In the genomic region with DNA sequence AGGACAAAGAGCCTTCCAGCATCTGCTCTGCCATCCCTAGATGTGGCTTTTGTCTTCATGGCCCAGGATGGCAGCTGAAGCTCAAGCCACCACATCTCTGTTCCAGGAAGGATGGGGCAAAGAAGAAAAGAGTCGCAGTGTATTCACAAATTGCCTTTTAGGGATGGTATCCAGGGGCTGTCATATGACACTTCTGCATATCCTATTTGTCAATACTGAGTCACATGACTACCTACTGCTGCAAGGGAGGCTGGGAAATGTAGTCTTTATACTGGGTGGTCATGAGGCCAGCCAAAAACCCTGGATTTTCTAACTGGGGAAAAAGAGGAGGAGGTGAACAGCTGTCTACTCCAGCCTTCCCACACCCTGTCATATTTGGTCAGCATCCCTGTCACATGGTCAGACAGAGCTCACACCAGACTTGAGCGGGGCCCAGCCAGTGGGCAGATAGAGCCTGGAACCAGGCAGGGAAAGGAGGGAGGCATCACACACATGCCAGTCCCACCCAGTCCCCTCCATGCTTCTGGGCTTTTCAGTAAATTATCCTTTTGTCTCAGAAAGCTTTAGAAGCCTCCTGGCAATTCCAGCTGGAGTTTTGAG, we compare ENCODE assay signal across 25 cellular contexts. TPM values are rescaled to one million over a fixed set of nuclear protein-coding genes. Genes with fewer than 3 reads are reported as not detected.
DNase-seq lines count a peak whose midpoint lies in the region; ATAC-seq and TF ChIP-seq lines count a peak whose summit lies in the region.
"Had no signal": no experiment of that assay in that cellular context is flagged by ENCODE, and none has a peak within 500 bp of the region (broad histone marks: within the 10 kb centered on the region; RNA-seq: fewer than 3 reads in every experiment).

No MANE protein-coding gene starts in this region.

- H3K23ac ChIP-seq in neuronal stem cell (ENCODE audit: low read depth, low read length, poor library complexity): no peak overlapping the region

- no peak for TF ChIP-seq RAD21 in Ishikawa (IDR thresholded peaks at IDR 0.05; ENCODE audit: low read depth)

- no peak overlapping the region for H2BK120ac ChIP-seq in neuronal stem cell (ENCODE audit: low read depth, low read length)

- intact Hi-C loops in uterus (cut with DNase I; ENCODE audit: low total_unique reads): no loop called here

- POLR2A ChIA-PET in T-cell (lab: Charles Lee): no interaction called here

- H3K4me1 ChIP-seq in neuronal stem cell (ENCODE audit: control insufficient read depth in 2 of 2, insufficient read depth in 1 of 2, low read depth in 1 of 2, low read length in 2 of 2) (peaks cover 10 to 21% of the 10 kb centered on the region in 2 donors), uterus (peaks cover 0 to 4% of the 10 kb centered on the region in 2 donors)
- H3K4me1 ChIP-seq: upper lobe of right lung had no signal

- no peak for TF ChIP-seq POLR2A in uterus (IDR thresholded peaks at IDR 0.05)

- CTCF ChIA-PET in T-cell (lab: Charles Lee): no interaction called here

- H3K36me3 ChIP-seq in neuronal stem cell (replicated peaks in 1 of 2; ENCODE audit: control insufficient read depth in 2 of 2, insufficient read depth in 2 of 2, low read length in 2 of 2): no peaks in the 10 kb centered on the region
- no peaks in the 10 kb centered on the region for H3K36me3 ChIP-seq in uterus
- H3K36me3 ChIP-seq: stomach, upper lobe of right lung had no signal

- H3K4me3 Mint-ChIP-seq in T-cell: no peak overlapping the region
- H3K4me3 Mint-ChIP-seq: activated B cell treated with CpG ODN at 0.5 μM for 24 hours; activated naive CD8-positive, alpha-beta T cell treated with anti-CD3 and anti-CD28 coated beads, Interleukin-2, amount 50 U/mL, for 24 hours had no signal

- no peak overlapping the region for H2BK5ac ChIP-seq in neuronal stem cell (ENCODE audit: low read length)

- H3K4ac ChIP-seq in neuronal stem cell (ENCODE audit: low read length): no peak overlapping the region

- no peak overlapping the region for H3K4me2 ChIP-seq in neuronal stem cell (ENCODE audit: insufficient read depth, low read length, poor library complexity, severe bottlenecking)

- no peaks in the 10 kb centered on the region for H3K9me3 Mint-ChIP-seq in T-cell
- H3K9me3 Mint-ChIP-seq: activated B cell treated with CpG ODN at 0.5 μM for 24 hours; activated naive CD8-positive, alpha-beta T cell treated with anti-CD3 and anti-CD28 coated beads, Interleukin-2, amount 50 U/mL, for 24 hours had no signal

- peaks cover 4 to 11% of the 10 kb centered on the region in 2 donors for H3K27me3 Mint-ChIP-seq in T-cell

- no peaks in the 10 kb centered on the region for H3K36me3 Mint-ChIP-seq in T-cell

- H3K27ac ChIP-seq in neuronal stem cell (replicated peaks; ENCODE audit: low read length) (no peak overlapping the region), uterus (no peak overlapping the region)
- H3K27ac ChIP-seq: body of pancreas, SK-N-MC, stomach, upper lobe of right lung had no signal

- H3K18ac ChIP-seq in neuronal stem cell (ENCODE audit: low read length): peak overlapping the region; percentile 57

- no peak overlapping the region for H3K27ac Mint-ChIP-seq in T-cell
- H3K27ac Mint-ChIP-seq: activated B cell treated with CpG ODN at 0.5 μM for 24 hours; activated naive CD8-positive, alpha-beta T cell treated with anti-CD3 and anti-CD28 coated beads, Interleukin-2, amount 50 U/mL, for 24 hours had no signal

- H2BK15ac ChIP-seq in neuronal stem cell (ENCODE audit: low read length): peak overlapping the region; percentile 26

- no peaks in the 10 kb centered on the region for H3K79me1 ChIP-seq in neuronal stem cell (ENCODE audit: low read depth, low read length)

- no peak overlapping the region for H4K8ac ChIP-seq in neuronal stem cell (ENCODE audit: low read depth, low read length)

- no peak for TF ChIP-seq CTCF in uterus (IDR thresholded peaks at IDR 0.05)

- peak overlapping the region; percentile 32 for H3K14ac ChIP-seq in neuronal stem cell (ENCODE audit: low read length)

- H2AK5ac ChIP-seq in neuronal stem cell (ENCODE audit: low read depth, low read length): no peak overlapping the region

- no peak overlapping the region for H4K91ac ChIP-seq in neuronal stem cell (ENCODE audit: low read depth, low read length, poor library complexity)

- no peaks in the 10 kb centered on the region for H3K4me1 Mint-ChIP-seq in T-cell
- H3K4me1 Mint-ChIP-seq: activated B cell treated with CpG ODN at 0.5 μM for 24 hours; activated naive CD8-positive, alpha-beta T cell treated with anti-CD3 and anti-CD28 coated beads, Interleukin-2, amount 50 U/mL, for 24 hours had no signal

- peaks cover 0 to 20% of the 10 kb centered on the region in 2 donors for H3K9me3 ChIP-seq in neuronal stem cell (replicated peaks in 1 of 2; ENCODE audit: control insufficient read depth in 2 of 2, insufficient read depth in 1 of 2, low read depth in 1 of 2, low read length in 2 of 2)
- H3K9me3 ChIP-seq in uterus: no peaks in the 10 kb centered on the region
- H3K9me3 ChIP-seq: upper lobe of right lung had no signal

- no peak overlapping the region for H2BK12ac ChIP-seq in neuronal stem cell (ENCODE audit: low read length)

- DNase-seq in DMS114 treated with DMSO at 0.1 percent for 48 hours (lab: John Stamatoyannopoulos, UW; ENCODE audit: unreplicated experiment) (peak; percentile 4), cerebellar cortex (ENCODE audit: low spot score) (peak; percentile 38), neuronal stem cell (ENCODE audit: low spot score) (no peak), T-cell (no peak), uterus (no peak), NCI-H1417 treated with DMSO at 0.1 percent for 48 hours (lab: John Stamatoyannopoulos, UW) (no peak)
- DNase-seq: activated B cell treated with CpG ODN at 0.5 μM for 24 hours; activated CD4-positive, alpha-beta T cell treated with anti-CD3 and anti-CD28 coated beads, Interleukin-2, amount 50 U/mL, for 4 hours; activated gamma-delta T cell; activated naive CD8-positive, alpha-beta T cell treated with anti-CD3 and anti-CD28 coated beads, Interleukin-2, amount 50 U/mL, for 24 hours; body of pancreas; effector memory CD4-positive, alpha-beta T cell; foreskin melanocyte; hypothalamus; mammary epithelial cell; NCI-H1092 treated with DMSO at 0.1 percent for 48 hours; NCI-H2029 treated with DMSO at 0.1 percent for 48 hours; NCI-H510A; retina; stimulated activated CD4-positive, alpha-beta T cell treated with anti-CD3 and anti-CD28 coated beads, Interleukin-12 subunit alpha, Interleukin-12 subunit beta, amount 100 ng/mL, for 4 hours; stomach; upper lobe of right lung had no signal

- TF ChIP-seq EP300 in Ishikawa (IDR thresholded peaks at IDR 0.05; ENCODE audit: borderline replicate concordance): no peak

- H3K4me3 ChIP-seq in neuronal stem cell (ENCODE audit: low read length in 2 of 2) (no peak overlapping the region), uterus (no peak overlapping the region)
- H3K4me3 ChIP-seq: body of pancreas, SK-N-MC, stomach, upper lobe of right lung had no signal

- no peak for ATAC-seq in T-cell (replicated peaks in 1 of 4)
- ATAC-seq: activated naive CD8-positive, alpha-beta T cell treated with anti-CD3 and anti-CD28 coated beads, Interleukin-2, amount 50 U/mL, for 24 hours; body of pancreas; esophagus mucosa had no signal

- H3K9ac ChIP-seq in neuronal stem cell (ENCODE audit: low read depth, low read length, poor library complexity): peak overlapping the region; percentile 35

- no peak overlapping the region for H2AFZ ChIP-seq in neuronal stem cell (ENCODE audit: low read length)

- H3K27me3 ChIP-seq in neuronal stem cell (ENCODE audit: control insufficient read depth in 3 of 3, insufficient read depth in 3 of 3, low read depth in 1 of 3, low read length in 3 of 3) (no peaks in the 10 kb centered on the region), uterus (no peaks in the 10 kb centered on the region)
- H3K27me3 ChIP-seq: body of pancreas had no signal

- no CpG with 5 or more reads among the region's 2 CpGs for WGBS in neuronal stem cell (ENCODE audit: extremely low coverage in 2 of 2, insufficient read length in 2 of 2, insufficient replicate concordance in 1 of 2), 2 donors

TF ChIP-seq in Ishikawa, 13 proteins besides CTCF, POLR2A, EP300 and RAD21:
- TF ChIP-seq, protein P1, sequence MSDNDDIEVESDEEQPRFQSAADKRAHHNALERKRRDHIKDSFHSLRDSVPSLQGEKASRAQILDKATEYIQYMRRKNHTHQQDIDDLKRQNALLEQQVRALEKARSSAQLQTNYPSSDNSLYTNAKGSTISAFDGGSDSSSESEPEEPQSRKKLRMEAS (IDR thresholded peaks at IDR 0.05): no peak
- TF ChIP-seq, protein P2, sequence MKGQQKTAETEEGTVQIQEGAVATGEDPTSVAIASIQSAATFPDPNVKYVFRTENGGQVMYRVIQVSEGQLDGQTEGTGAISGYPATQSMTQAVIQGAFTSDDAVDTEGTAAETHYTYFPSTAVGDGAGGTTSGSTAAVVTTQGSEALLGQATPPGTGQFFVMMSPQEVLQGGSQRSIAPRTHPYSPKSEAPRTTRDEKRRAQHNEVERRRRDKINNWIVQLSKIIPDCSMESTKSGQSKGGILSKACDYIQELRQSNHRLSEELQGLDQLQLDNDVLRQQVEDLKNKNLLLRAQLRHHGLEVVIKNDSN (IDR thresholded peaks at IDR 0.05): peak; percentile 83

RNA-seq across cellular contexts. Expression of a gene that starts 52.0 kb away (rescaled TPM):
- 5.8 TPM for polyA plus RNA-seq in neuronal stem cell (2013, experiment 1 of 2)
- polyA plus RNA-seq in neuronal stem cell (2013, experiment 2 of 2): 5.8 TPM
- total RNA-seq in T-cell: under 1 TPM in 1 of 5 donors, not detected in 4; 0.16 TPM
- 10 to 100 TPM in 3 of 4 donors, 1 to 10 TPM in 1; 8.5 to 73.9 (median 19.1) TPM for total RNA-seq in uterus
- total RNA-seq: activated B cell treated with CpG ODN at 0.5 μM for 24 hours had no signal

Comparison
In these comparisons a context has a peak if more than half of its experiments do, and no peak if none do; other contexts are left out.
1. DNase-seq: peak in DMS114 treated with DMSO at 0.1 percent for 48 hours (single experiment) and cerebellar cortex (single experiment); none in neuronal stem cell (single experiment), T-cell (0 of 34), uterus (0 of 2) and NCI-H1417 treated with DMSO at 0.1 percent for 48 hours (single experiment).
2. RNA of a gene that starts 52.0 kb away (total RNA-seq): 8.5 to 73.9 TPM in uterus; 0.16 TPM in T-cell; every median in the first group is over 4 times any median in the second.